7 cellular contexts compared by ENCODE assay signal in genomic region chr10:50990568-50991495, GRCh38.
DNase-seq lines count a peak whose midpoint lies in the region; ATAC-seq and TF ChIP-seq lines count a peak whose summit lies in the region.

No MANE protein-coding gene starts in this region.

- H3K4me1 Mint-ChIP-seq in naive B cell, result peaks cover 5 to 21% (median 12%) of the 10 kb centered on the region in 3 donors

- H3K27me3 ChIP-seq in HCT116 (ENCODE audit: insufficient read depth, low read length), result no peaks in the 10 kb centered on the region

- peak overlapping the region in 1 of 6 donors; percentile 51 for H3K27ac Mint-ChIP-seq in naive B cell

- peaks cover 7 to 26% of the 10 kb centered on the region in 2 experiments; a peak in 3 of 4 replicates for H3K4me1 ChIP-seq in HCT116 (ENCODE audit: control insufficient read depth in 1 of 2, insufficient read depth in 2 of 2, low read length in 2 of 2)

- no peak for TF ChIP-seq CTCF in HCT116 (IDR thresholded peaks at IDR 0.05 in 2 of 3, conservative IDR thresholded peaks at IDR 0.05 in 1 of 3; ENCODE audit: borderline replicate concordance in 1 of 3, insufficient read depth in 1 of 3, low read depth in 2 of 3, low read length in 2 of 3)

- H3K4me2 ChIP-seq in HCT116 (ENCODE audit: low read length), result peak overlapping the region; percentile 93

- H3K27ac ChIP-seq in HCT116 (ENCODE audit: low read depth, low read length), result no peak overlapping the region; the same call in 1 of the 2 replicates

- no peaks in the 10 kb centered on the region for H3K9me2 ChIP-seq in HCT116 (ENCODE audit: insufficient read depth)

- H3K79me2 ChIP-seq in HCT116 (ENCODE audit: insufficient read depth, low read length), result no peaks in the 10 kb centered on the region

- no peaks in the 10 kb centered on the region for H3K9me3 ChIP-seq in HCT116 (ENCODE audit: control insufficient read depth in 1 of 2, insufficient read depth in 1 of 2, low read depth in 1 of 2, low read length in 2 of 2)

- RAD21 ChIA-PET in HCT116 (lab: Charles Lee; ENCODE audit: low non-redundant PET in 1 of 2, low total read pairs in 2 of 2, uncharacterized antibody in 2 of 2, unreplicated experiment in 2 of 2), result no interaction called here

- no peak for TF ChIP-seq POLR2A in HCT116 (IDR thresholded peaks at IDR 0.05; ENCODE audit: borderline replicate concordance, extremely low read depth, insufficient read depth, insufficient read length)

- peak; percentile 45 for DNase-seq in HCT116 (ENCODE audit: low read depth, low spot score)
- peak; percentile 51 for DNase-seq in SK-MEL-5 (ENCODE audit: low read depth, low spot score)
- peak; percentile 81 for DNase-seq in fibroblast of gingiva (ENCODE audit: low read depth)
- DNase-seq in naive B cell, result no peak
- DNase-seq in putamen (ENCODE audit: low spot score), result no peak
- DNase-seq in NCI-H1694 treated with DMSO at 0.1 percent for 48 hours (lab: John Stamatoyannopoulos, UW), result no peak

- peak overlapping the region; percentile 37 for H3K9ac ChIP-seq in HCT116 (ENCODE audit: low read length)

- in situ Hi-C loops in SK-MEL-5 (cut with HindIII; ENCODE audit: low pct_unique_long_range_greater_than_20kb, low sequenced_read_pairs), result no loop called here

- H3K36me3 ChIP-seq in HCT116 (ENCODE audit: control insufficient read depth in 1 of 2, insufficient read depth in 2 of 2, low read length in 2 of 2), result no peaks in the 10 kb centered on the region

- ATAC-seq in HCT116 (peak; percentile 71), naive B cell (ENCODE audit: low read depth in 2 of 2) (peak; percentile 41 to 58), HG02678 (IDR thresholded peaks at IDR 0.05; ENCODE audit: unreplicated experiment) (no peak)

- BruUV-seq in HCT116 (replicated peaks; lab: Mats Ljungman, UMichigan), result no TSS peak

- H3K4me3 Mint-ChIP-seq in naive B cell, result peak overlapping the region; percentile 61 to 89 (median 83)

- peak overlapping the region; percentile 97 for H2AFZ ChIP-seq in HCT116 (ENCODE audit: low read depth, low read length, poor library complexity, severe bottlenecking)

- no peaks in the 10 kb centered on the region for H3K9me3 Mint-ChIP-seq in naive B cell

- intact Hi-C loops in HCT116 (cut with micrococcal nuclease), result no loop called here

- H4K20me1 ChIP-seq in HCT116 (ENCODE audit: insufficient read depth), result no peaks in the 10 kb centered on the region

- peak overlapping the region; percentile 66 to 74 for H3K4me3 ChIP-seq in HCT116 (replicated peaks in 1 of 2; ENCODE audit: low read depth in 1 of 2, low read length in 2 of 2)

- H3K36me3 Mint-ChIP-seq in naive B cell, result no peaks in the 10 kb centered on the region

- CTCF ChIA-PET in HCT116 (lab: Charles Lee), result no interaction called here

- TF ChIP-seq RAD21 in HCT116 (IDR thresholded peaks at IDR 0.05; ENCODE audit: low read depth), result no peak

- peaks cover 51 to 68% (median 52%) of the 10 kb centered on the region in 3 donors for H3K27me3 Mint-ChIP-seq in naive B cell

- POLR2A ChIA-PET in HCT116 (lab: Charles Lee), result no interaction called here

TF ChIP-seq in HCT116, 20 proteins besides CTCF, POLR2A, EP300 and RAD21:
- no peak for TF ChIP-seq ZNF274 (IDR thresholded peaks at IDR 0.05; ENCODE audit: low read depth, low read length)
- TF ChIP-seq CBX3 (IDR thresholded peaks at IDR 0.05; ENCODE audit: low read depth), result no peak
- no peak for TF ChIP-seq YY1 (IDR thresholded peaks at IDR 0.05; ENCODE audit: extremely low read depth, insufficient replicate concordance, low read depth, low read length)
- peak; percentile 25; the same call in 1 of the 2 replicates for TF ChIP-seq FOSL1 (IDR thresholded peaks at IDR 0.05; ENCODE audit: low read depth)
- no peak for TF ChIP-seq ATF3 (IDR thresholded peaks at IDR 0.05)
- TF ChIP-seq ELF1 (IDR thresholded peaks at IDR 0.05; ENCODE audit: borderline replicate concordance, low read depth), result no peak
- TF ChIP-seq TCF7L2 (IDR thresholded peaks at IDR 0.05; ENCODE audit: borderline replicate concordance, extremely low read depth, insufficient read depth, insufficient read length), result peak; percentile 74

Comparison
In these comparisons a context has a peak if more than half of its experiments do, and no peak if none do; other contexts are left out.
1. DNase-seq: peak in HCT116 (single experiment), SK-MEL-5 (single experiment) and fibroblast of gingiva (single experiment); none in naive B cell (single experiment), putamen (single experiment) and NCI-H1694 treated with DMSO at 0.1 percent for 48 hours (single experiment).